1 cellular context compared by ENCODE assay signal in the genomic region with DNA sequence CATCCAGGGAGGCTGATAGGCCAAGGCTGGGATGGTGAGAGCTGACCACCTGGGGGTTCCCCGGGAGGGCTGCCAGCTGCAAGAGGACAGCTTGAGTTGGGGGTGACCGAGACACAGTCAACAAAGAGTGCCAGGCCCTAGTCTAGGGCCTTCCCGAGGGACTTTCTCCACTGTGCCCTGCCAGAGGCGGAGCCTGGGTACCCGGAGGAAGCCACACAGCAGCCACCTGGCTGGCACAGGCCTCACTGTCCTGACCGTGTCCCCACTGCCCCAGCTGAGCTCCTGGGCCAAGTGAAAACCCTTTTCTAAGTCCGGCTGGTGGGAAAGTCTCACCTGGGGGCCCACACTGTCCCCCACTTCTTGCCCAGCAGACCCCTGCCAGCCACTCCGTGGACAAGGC.
TF ChIP-seq lines count a peak whose summit lies in the region.

No MANE protein-coding gene starts in this region.

TF ChIP-seq in K562, 482 proteins besides CTCF, POLR2A, EP300 and RAD21:
- TF ChIP-seq ZEB2 (IDR thresholded peaks at IDR 0.05) (no peak), ZFX (CRISPR knock-in tag; IDR thresholded peaks at IDR 0.05) (0 out of 2 replicates have a peak, but pooled peaks have one; percentile 1), SNAPC5 (CRISPR knock-in tag; IDR thresholded peaks at IDR 0.05) (no peak), ELF1 (tag; IDR thresholded peaks at IDR 0.05) (no peak)
